19 cellular contexts compared by ENCODE assay signal in genomic region chr15:55970286-55970685, GRCh38.
"Had no signal": no experiment of that assay in that cellular context is flagged by ENCODE, and none has a peak within 500 bp of the region (broad histone marks: within the 10 kb centered on the region; RNA-seq: fewer than 3 reads in every experiment).

No MANE protein-coding gene starts in this region.

- H3K27me3 Mint-ChIP-seq: naive thymus-derived CD4-positive, alpha-beta T cell; type B pancreatic cell had no signal

- H3K4me3 ChIP-seq: esophagus squamous epithelium, left ventricle myocardium inferior, lower lobe of right lung, right atrium auricular region, stomach, thoracic aorta had no signal

- H3K4me1 ChIP-seq: left ventricle myocardium inferior, right atrium auricular region, stomach had no signal

- H3K4me3 Mint-ChIP-seq: immature natural killer cell; memory B cell; naive thymus-derived CD4-positive, alpha-beta T cell; type B pancreatic cell had no signal

- H3K27ac ChIP-seq: epithelial cell of prostate, esophagus squamous epithelium, left ventricle myocardium inferior, lower lobe of right lung, right atrium auricular region, stomach, thoracic aorta had no signal

- DNase-seq: effector memory CD4-positive, alpha-beta T cell; esophagus squamous epithelium; foreskin fibroblast; immature natural killer cell; left ventricle myocardium inferior; lower lobe of right lung; midbrain; naive thymus-derived CD4-positive, alpha-beta T cell; posterior cingulate gyrus; small intestine; stimulated activated CD4-positive, alpha-beta T cell treated with anti-CD3 and anti-CD28 coated beads, Interleukin-12 subunit alpha, Interleukin-12 subunit beta, amount 100 ng/mL, for 4 hours; stimulated activated naive CD4-positive, alpha-beta T cell; stomach; substantia nigra had no signal

- H3K4me1 Mint-ChIP-seq: memory B cell had no signal

- H3K9me3 ChIP-seq: esophagus squamous epithelium, lower lobe of right lung, right atrium auricular region, stomach, thoracic aorta had no signal

- H3K36me3 Mint-ChIP-seq: memory B cell had no signal

- ATAC-seq: naive thymus-derived CD4-positive, alpha-beta T cell had no signal

- H3K9me3 Mint-ChIP-seq: memory B cell, type B pancreatic cell had no signal

- H3K27me3 ChIP-seq: esophagus squamous epithelium, right atrium auricular region, stomach had no signal

- H3K36me3 ChIP-seq: esophagus squamous epithelium, left ventricle myocardium inferior, lower lobe of right lung, right atrium auricular region, thoracic aorta had no signal

- H3K27ac Mint-ChIP-seq: immature natural killer cell; memory B cell; naive thymus-derived CD4-positive, alpha-beta T cell; type B pancreatic cell had no signal
